Comparison of ENCODE assay signal across 21 cellular contexts in genomic region chr18:53649621-53650020, GRCh38.
"Had no signal": no experiment of that assay in that cellular context is flagged by ENCODE, and none has a peak within 500 bp of the region (broad histone marks: within the 10 kb centered on the region; RNA-seq: fewer than 3 reads in every experiment).

No MANE protein-coding gene starts in this region.

- H3K36me3 ChIP-seq: colonic mucosa, esophagus muscularis mucosa, gastroesophageal sphincter, heart left ventricle, left lung, lower lobe of right lung had no signal

- H3K27me3 ChIP-seq: colonic mucosa, esophagus muscularis mucosa, foreskin keratinocyte, gastroesophageal sphincter, heart left ventricle, hepatocyte, left lung had no signal

- ATAC-seq: effector memory CD8-positive, alpha-beta T cell; foreskin keratinocyte; gastroesophageal sphincter; heart left ventricle; left cardiac atrium; left lung; left ventricle myocardium superior; lower lobe of right lung had no signal

- H3K27ac ChIP-seq: colonic mucosa, esophagus muscularis mucosa, foreskin keratinocyte, gastroesophageal sphincter, heart left ventricle, hepatocyte, left lung, lower lobe of right lung had no signal

- H3K27me3 Mint-ChIP-seq: dendritic cell treated with granulocyte-macrophage colony-stimulating factor and Interleukin-4, amounts not matched to agents 40 ng/mL and 50 ng/mL, for 4 days; effector memory CD8-positive, alpha-beta T cell had no signal

- H3K27ac Mint-ChIP-seq: dendritic cell treated with granulocyte-macrophage colony-stimulating factor and Interleukin-4, amounts not matched to agents 40 ng/mL and 50 ng/mL, for 4 days; effector memory CD8-positive, alpha-beta T cell had no signal

- DNase-seq: colonic mucosa; cortex of kidney; effector CD8-positive, alpha-beta T cell; effector memory CD8-positive, alpha-beta T cell; foreskin keratinocyte; heart left ventricle; hypothalamus; left cardiac atrium; left ventricle myocardium superior; lower lobe of right lung; mesenchymal stem cell; midbrain had no signal

- H3K4me3 ChIP-seq: colonic mucosa, esophagus muscularis mucosa, gastroesophageal sphincter, heart left ventricle, hepatocyte, left lung, lower lobe of right lung had no signal

- H3K4me3 Mint-ChIP-seq: dendritic cell treated with granulocyte-macrophage colony-stimulating factor and Interleukin-4, amounts not matched to agents 40 ng/mL and 50 ng/mL, for 4 days; effector memory CD8-positive, alpha-beta T cell had no signal

- H3K79me2 ChIP-seq: hepatocyte had no signal

- H3K4me2 ChIP-seq: hepatocyte had no signal

- H3K4me1 ChIP-seq: colonic mucosa, foreskin keratinocyte, gastroesophageal sphincter, left lung, lower lobe of right lung had no signal

- H2AFZ ChIP-seq: hepatocyte had no signal

- FAIRE-seq: endothelial cell of umbilical vein, frontal cortex, islet of Langerhans, keratinocyte had no signal

- H3K9me3 ChIP-seq: colonic mucosa, esophagus muscularis mucosa, gastroesophageal sphincter, heart left ventricle, left lung, lower lobe of right lung had no signal
